ENCODE assay signal across 10 cellular contexts in genomic region chr6:148423133-148423532, GRCh38.
DNase-seq lines count a peak whose midpoint lies in the region; ATAC-seq and TF ChIP-seq lines count a peak whose summit lies in the region.
"Had no signal": no experiment of that assay in that cellular context is flagged by ENCODE, and none has a peak within 500 bp of the region (broad histone marks: within the 10 kb centered on the region; RNA-seq: fewer than 3 reads in every experiment).

No MANE protein-coding gene starts in this region.

- peaks cover 13 to 37% (median 26%) of the 10 kb centered on the region in 10 experiments for H3K4me1 ChIP-seq in BLaER1 treated with 17β-estradiol and CSF1 and Interleukin-3, amounts not matched to agents 10 nM and 100 nM
- no peaks in the 10 kb centered on the region for H3K4me1 ChIP-seq in prostate gland (replicated peaks)

- no peak for TF ChIP-seq POLR2A in prostate gland (IDR thresholded peaks at IDR 0.05)

- no peaks in the 10 kb centered on the region for H3K9me3 ChIP-seq in BLaER1 treated with 17β-estradiol and CSF1 and Interleukin-3, amounts not matched to agents 10 nM and 100 nM (replicated peaks in 1 of 11)
- no peaks in the 10 kb centered on the region for H3K9me3 ChIP-seq in prostate gland
- H3K9me3 ChIP-seq: Caco-2 had no signal

- no peak for DNase-seq in caudate nucleus (lab: John Stamatoyannopoulos, UW)
- DNase-seq in fibroblast of mammary gland (ENCODE audit: low read depth) = peak; percentile 48
- DNase-seq in prostate gland (ENCODE audit: low spot score) = no peak
- no peak for DNase-seq in NCI-H82 (lab: John Stamatoyannopoulos, UW)
- DNase-seq in T-helper 9 cell = no peak
- DNase-seq in stimulated activated CD4-positive, alpha-beta T cell treated with anti-CD3 and anti-CD28 coated beads, Interleukin-12 subunit alpha, Interleukin-12 subunit beta, amount 100 ng/mL, for 4 hours = no peak
- DNase-seq: Caco-2 had no signal

- no peak overlapping the region for H3K4me3 ChIP-seq in BLaER1 treated with 17β-estradiol and CSF1 and Interleukin-3, amounts not matched to agents 10 nM and 100 nM
- H3K4me3 ChIP-seq in fibroblast of mammary gland (ENCODE audit: control insufficient read depth, low read depth, low read length) (no peak overlapping the region), prostate gland (no peak overlapping the region)

- H4K20me1 ChIP-seq in BLaER1 treated with 17β-estradiol and CSF1 and Interleukin-3, amounts not matched to agents 10 nM and 100 nM = peaks cover 0 to 13% (median 0%) of the 10 kb centered on the region in 11 experiments; a peak in 1 of 22 replicates

- no peaks in the 10 kb centered on the region for H3K27me3 ChIP-seq in BLaER1 treated with 17β-estradiol and CSF1 and Interleukin-3, amounts not matched to agents 10 nM and 100 nM
- no peaks in the 10 kb centered on the region for H3K27me3 ChIP-seq in prostate gland (replicated peaks; ENCODE audit: insufficient read depth)

- H3K27ac ChIP-seq in BLaER1 treated with 17β-estradiol and CSF1 and Interleukin-3, amounts not matched to agents 10 nM and 100 nM = peak overlapping the region in 1 of 11 experiments; percentile 54; a peak in 2 of 22 replicates
- peak overlapping the region; percentile 22 for H3K27ac ChIP-seq in caudate nucleus (ENCODE audit: low read depth, low read length)
- peak overlapping the region; percentile 26 to 28 for H3K27ac ChIP-seq in prostate gland
- H3K27ac ChIP-seq: KMS-11 had no signal

- 96% methylated on average over 4 of the region's 4 CpGs for WGBS in prostate gland

- intact Hi-C loops in prostate gland (cut with DNase I) = no loop called here

- no peak for ATAC-seq in HG03521 (IDR thresholded peaks at IDR 0.05; ENCODE audit: unreplicated experiment)

- no peak overlapping the region for H3K9ac ChIP-seq in BLaER1 treated with 17β-estradiol and CSF1 and Interleukin-3, amounts not matched to agents 10 nM and 100 nM
- H3K9ac ChIP-seq: KMS-11 had no signal

- H3K4me2 ChIP-seq in BLaER1 treated with 17β-estradiol and CSF1 and Interleukin-3, amounts not matched to agents 10 nM and 100 nM = peak overlapping the region in 6 of 11 experiments; percentile 40 to 72 (median 67); a peak in 9 of 22 replicates
- H3K4me2 ChIP-seq: KMS-11 had no signal

- TF ChIP-seq CTCF in fibroblast of mammary gland (conservative IDR thresholded peaks at IDR 0.05; ENCODE audit: control insufficient read depth, insufficient read depth, low read depth, low read length) = no peak
- TF ChIP-seq CTCF in prostate gland (IDR thresholded peaks at IDR 0.05) = no peak

- H3K36me3 ChIP-seq in BLaER1 treated with 17β-estradiol and CSF1 and Interleukin-3, amounts not matched to agents 10 nM and 100 nM = no peaks in the 10 kb centered on the region
- no peaks in the 10 kb centered on the region for H3K36me3 ChIP-seq in prostate gland
